ENCODE assay signal across 1 cellular context in genomic region chr1:59593798-59594790, GRCh38.
TF ChIP-seq lines count a peak whose summit lies in the region.

No MANE protein-coding gene starts in this region.

TF ChIP-seq in IMR-90, 13 proteins besides CTCF, POLR2A, EP300 and RAD21 (continued from another document):
- TF ChIP-seq, protein P1, sequence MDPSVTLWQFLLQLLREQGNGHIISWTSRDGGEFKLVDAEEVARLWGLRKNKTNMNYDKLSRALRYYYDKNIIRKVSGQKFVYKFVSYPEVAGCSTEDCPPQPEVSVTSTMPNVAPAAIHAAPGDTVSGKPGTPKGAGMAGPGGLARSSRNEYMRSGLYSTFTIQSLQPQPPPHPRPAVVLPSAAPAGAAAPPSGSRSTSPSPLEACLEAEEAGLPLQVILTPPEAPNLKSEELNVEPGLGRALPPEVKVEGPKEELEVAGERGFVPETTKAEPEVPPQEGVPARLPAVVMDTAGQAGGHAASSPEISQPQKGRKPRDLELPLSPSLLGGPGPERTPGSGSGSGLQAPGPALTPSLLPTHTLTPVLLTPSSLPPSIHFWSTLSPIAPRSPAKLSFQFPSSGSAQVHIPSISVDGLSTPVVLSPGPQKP (IDR thresholded peaks at IDR 0.05; ENCODE audit: borderline replicate concordance, low read depth, low read length), result no peak
- TF ChIP-seq, protein P2, sequence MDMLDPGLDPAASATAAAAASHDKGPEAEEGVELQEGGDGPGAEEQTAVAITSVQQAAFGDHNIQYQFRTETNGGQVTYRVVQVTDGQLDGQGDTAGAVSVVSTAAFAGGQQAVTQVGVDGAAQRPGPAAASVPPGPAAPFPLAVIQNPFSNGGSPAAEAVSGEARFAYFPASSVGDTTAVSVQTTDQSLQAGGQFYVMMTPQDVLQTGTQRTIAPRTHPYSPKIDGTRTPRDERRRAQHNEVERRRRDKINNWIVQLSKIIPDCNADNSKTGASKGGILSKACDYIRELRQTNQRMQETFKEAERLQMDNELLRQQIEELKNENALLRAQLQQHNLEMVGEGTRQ (IDR thresholded peaks at IDR 0.05; ENCODE audit: low read depth, low read length), result no peak
